ENCODE assay signal across 26 cellular contexts in the genomic region with DNA sequence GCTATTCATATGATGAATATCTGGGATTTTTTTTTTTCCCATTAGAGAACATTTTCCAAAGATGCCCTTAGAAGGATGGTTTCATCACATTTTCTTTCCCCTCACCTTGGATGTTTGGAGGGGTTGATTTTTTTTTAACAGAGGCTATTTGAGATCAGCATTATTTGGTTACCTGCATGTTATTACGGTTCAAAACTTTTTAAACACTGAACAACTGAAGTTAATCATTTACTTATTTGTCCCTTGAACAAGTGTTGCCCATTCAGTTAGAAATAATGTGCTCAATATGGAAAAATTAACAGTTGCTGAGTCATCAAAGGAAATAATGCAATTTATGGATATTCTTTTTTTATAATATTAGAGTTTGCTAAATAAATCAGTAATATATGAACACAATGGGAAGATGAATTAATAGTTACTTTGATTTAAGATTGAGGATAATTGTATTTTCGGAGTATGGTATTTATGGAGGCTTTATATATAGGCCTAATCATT. TPM values are rescaled to one million over a fixed set of nuclear protein-coding genes. Genes with fewer than 3 reads are reported as not detected.
"Had no signal": no experiment of that assay in that cellular context is flagged by ENCODE, and none has a peak within 500 bp of the region (broad histone marks: within the 10 kb centered on the region; RNA-seq: fewer than 3 reads in every experiment).

No MANE protein-coding gene starts in this region.

- DNase-seq: KBM-7; MV-4-11; NCI-H1048; NCI-H1105; NCI-H1417; NCI-H1436 treated with DMSO at 0.1 percent for 48 hours; NCI-H1694 treated with DMSO at 0.1 percent for 48 hours; NCI-H1930; NCI-H2081; NCI-H2107; NCI-H226; NCI-H446; NCI-H510A; NCI-H524 treated with DMSO at 0.1 percent for 48 hours; NCI-H69; NCI-H774; NK-92 treated with Interleukin-12 subunit alpha and Interleukin-12 subunit beta, amount 100 ng/mL, for 24 hours; PC-3; SHP77; SK-N-SH; SW 1271; T-helper 1 cell; T-helper 17 cell had no signal

RNA-seq across cellular contexts. Expression of a gene that starts 26.7 kb away (rescaled TPM):
- total RNA-seq: LHCN-M2, MCF 10A, OCI-LY7, PC-3, T-helper 17 cell had no signal
